Comparison of ENCODE assay signal across 8 cellular contexts in genomic region chr18:76452357-76452756, GRCh38. TPM values are rescaled to one million over a fixed set of nuclear protein-coding genes. Genes with fewer than 3 reads are reported as not detected.
DNase-seq lines count a peak whose midpoint lies in the region; ATAC-seq and TF ChIP-seq lines count a peak whose summit lies in the region.

No MANE protein-coding gene starts in this region.

- H3K27me3 ChIP-seq in cardiac muscle cell, result no peaks in the 10 kb centered on the region
- no peaks in the 10 kb centered on the region for H3K27me3 ChIP-seq in WERI-Rb-1 (ENCODE audit: insufficient read depth, low read depth, severe bottlenecking)
- no peaks in the 10 kb centered on the region for H3K27me3 ChIP-seq in left lung
- no peaks in the 10 kb centered on the region for H3K27me3 ChIP-seq in transverse colon
- no peaks in the 10 kb centered on the region for H3K27me3 ChIP-seq in right cardiac atrium (ENCODE audit: control insufficient read depth, insufficient read depth)

- TF ChIP-seq EP300 in transverse colon (IDR thresholded peaks at IDR 0.05; ENCODE audit: low read depth), result no peak

- DNase-seq in cardiac muscle cell (ENCODE audit: low read depth in 1 of 2, low spot score in 1 of 2) (peak in 1 of 2 donors; percentile 64), Right ventricle myocardium inferior (ENCODE audit: missing footprints) (no peak), WERI-Rb-1 (peak; percentile 78), left lung (no peak), transverse colon (no peak), GM10266 (ENCODE audit: extremely low spot score) (no peak), midbrain (lab: John Stamatoyannopoulos, UW) (no peak), right cardiac atrium (no peak)

- intact Hi-C loops in Right ventricle myocardium inferior (cut with DNase I) (no loop called here), left lung (cut with DNase I) (no loop called here), transverse colon (cut with DNase I; ENCODE audit: low total_unique reads) (no loop called here), right cardiac atrium (cut with DNase I) (loop anchor here in 1 of 4 donors (5.0 kb wide), 1 partner anchor 40 kb away; no protein-coding TSS in a partner anchor)

- H3K27ac ChIP-seq in cardiac muscle cell (peak overlapping the region; percentile 86), WERI-Rb-1 (peak overlapping the region; percentile 96), left lung (peak overlapping the region; percentile 83), transverse colon (peak overlapping the region; percentile 74 to 86 (median 82)), right cardiac atrium (ENCODE audit: low read length) (no peak overlapping the region)

- H3K4me3 ChIP-seq in cardiac muscle cell, result peak overlapping the region; percentile 26
- peak overlapping the region; percentile 57 for H3K4me3 ChIP-seq in WERI-Rb-1 (ENCODE audit: low read depth, low read length)
- no peak overlapping the region for H3K4me3 ChIP-seq in left lung
- peak overlapping the region in 1 of 4 donors; percentile 48 for H3K4me3 ChIP-seq in transverse colon
- H3K4me3 ChIP-seq in right cardiac atrium (ENCODE audit: low read length), result no peak overlapping the region

- in situ Hi-C loops in transverse colon (cut with MboI; ENCODE audit: low pct_ligation_motif_present in 1 of 4, low pct_unique_long_range_greater_than_20kb in 1 of 4, low sequenced_read_pairs in 3 of 4), result no loop called here

- TF ChIP-seq CTCF in cardiac muscle cell (IDR thresholded peaks at IDR 0.05; ENCODE audit: low read depth, low read length), result no peak
- TF ChIP-seq CTCF in WERI-Rb-1 (IDR thresholded peaks at IDR 0.05; ENCODE audit: low read depth, low read length), result no peak
- no peak for TF ChIP-seq CTCF in left lung (IDR thresholded peaks at IDR 0.05)
- no peak for TF ChIP-seq CTCF in transverse colon (IDR thresholded peaks at IDR 0.05)
- no peak for TF ChIP-seq CTCF in GM10266 (IDR thresholded peaks at IDR 0.05; ENCODE audit: control insufficient read depth, insufficient read depth, low read depth, missing control alignments)

- no peaks in the 10 kb centered on the region for H3K9me3 ChIP-seq in cardiac muscle cell (ENCODE audit: low read depth)
- no peaks in the 10 kb centered on the region for H3K9me3 ChIP-seq in WERI-Rb-1 (ENCODE audit: severe bottlenecking)
- H3K9me3 ChIP-seq in left lung, result no peaks in the 10 kb centered on the region
- H3K9me3 ChIP-seq in transverse colon, result no peaks in the 10 kb centered on the region
- H3K9me3 ChIP-seq in right cardiac atrium (ENCODE audit: control insufficient read depth, low read length), result no peaks in the 10 kb centered on the region

- no peak for TF ChIP-seq POLR2A in transverse colon (IDR thresholded peaks at IDR 0.05)

- 68 to 76% methylated on average over 8 of the region's 8 CpGs for WGBS in transverse colon (ENCODE audit: low coverage in 1 of 2), 2 donors
- WGBS in right cardiac atrium, result 71% methylated on average over 8 of the region's 8 CpGs

- H3K36me3 ChIP-seq in cardiac muscle cell, result no peaks in the 10 kb centered on the region
- no peaks in the 10 kb centered on the region; the same call in 1 of the 2 replicates for H3K36me3 ChIP-seq in WERI-Rb-1
- no peaks in the 10 kb centered on the region for H3K36me3 ChIP-seq in left lung
- no peaks in the 10 kb centered on the region for H3K36me3 ChIP-seq in transverse colon

- peaks cover 84% of the 10 kb centered on the region for H3K4me1 ChIP-seq in cardiac muscle cell (ENCODE audit: low read depth)
- H3K4me1 ChIP-seq in left lung, result peaks cover 25 to 68% of the 10 kb centered on the region in 2 donors
- H3K4me1 ChIP-seq in transverse colon, result peaks cover 3 to 68% (median 34%) of the 10 kb centered on the region in 4 donors
- peaks cover 4% of the 10 kb centered on the region for H3K4me1 ChIP-seq in right cardiac atrium (ENCODE audit: control insufficient read depth, insufficient read depth, low read length)

- no peak for ATAC-seq in Right ventricle myocardium inferior
- no peak for ATAC-seq in left lung
- no peak for ATAC-seq in right cardiac atrium

RNA-seq across cellular contexts. Expression of gene ZNF516, which starts 42.7 kb away (rescaled TPM):
- total RNA-seq in cardiac muscle cell, result 44.7 and 78.6 TPM in 2 replicates
- 17.0 and 26.2 TPM in 2 replicates for polyA plus RNA-seq in cardiac muscle cell
- total RNA-seq in Right ventricle myocardium inferior, result 12.3 TPM
- 10 to 100 TPM; 33.9 to 40.6 TPM for total RNA-seq in left lung
- total RNA-seq in transverse colon, result 10 to 100 TPM; 19.4 to 37.8 (median 26.7) TPM
- total RNA-seq in right cardiac atrium, result 10 to 100 TPM; 11.0 to 16.2 (median 12.3) TPM
- 4.8 TPM for polyA plus RNA-seq in right cardiac atrium

Comparison
In these comparisons a context has a peak if more than half of its experiments do, and no peak if none do; other contexts are left out.
1. H3K4me3 ChIP-seq: peak in cardiac muscle cell (single experiment) and WERI-Rb-1 (single experiment); none in left lung (0 of 2) and right cardiac atrium (single experiment).